ENCODE assay signal across 22 cellular contexts in genomic region chr1:53636621-53637171, GRCh38.
DNase-seq lines count a peak whose midpoint lies in the region; ATAC-seq and TF ChIP-seq lines count a peak whose summit lies in the region.
"Had no signal": no experiment of that assay in that cellular context is flagged by ENCODE, and none has a peak within 500 bp of the region (broad histone marks: within the 10 kb centered on the region; RNA-seq: fewer than 3 reads in every experiment).

No MANE protein-coding gene starts in this region.

- intact Hi-C loops in posterior vena cava (cut with DNase I) = no loop called here

- no peaks in the 10 kb centered on the region for H3K79me2 ChIP-seq in GM23338 (replicated peaks; ENCODE audit: insufficient read depth)

- H3K4me3 ChIP-seq in GM23338 = no peak overlapping the region
- H3K4me3 ChIP-seq in coronary artery = no peak overlapping the region
- H3K4me3 ChIP-seq: left ventricle myocardium inferior, thoracic aorta had no signal

- TF ChIP-seq CTCF in GM23338 (conservative IDR thresholded peaks at IDR 0.05; ENCODE audit: low read depth in 2 of 2) (peak in 1 of 2 experiments; percentile 41; a peak in 2 of 4 replicates), coronary artery (IDR thresholded peaks at IDR 0.05) (no peak)

- H3K4me2 ChIP-seq in GM23338 = no peak overlapping the region

- CTCF ChIA-PET in activated naive CD4-positive, alpha-beta T cell treated with anti-CD3 and anti-CD28 coated beads, Interleukin-2, amount 10 ng/mL, durations not matched to agents 7 days and 5 days (lab: Charles Lee) = no interaction called here

- peaks cover 4% of the 10 kb centered on the region; the same call in 1 of the 2 replicates for H3K4me1 ChIP-seq in GM23338 (ENCODE audit: insufficient read depth)
- H3K4me1 ChIP-seq: left ventricle myocardium inferior had no signal

- H3K4me1 Mint-ChIP-seq in GM23338 = 0 out of 3 replicates have a peak, but pooled peaks cover 3% of the 10 kb centered on the region
- no peaks in the 10 kb centered on the region for H3K4me1 Mint-ChIP-seq in activated naive CD4-positive, alpha-beta T cell treated with anti-CD3 and anti-CD28 coated beads, Interleukin-2, amount 10 ng/mL, durations not matched to agents 7 days and 5 days
- H3K4me1 Mint-ChIP-seq: activated B cell treated with CpG ODN at 0.5 μM for 24 hours; CD4-positive, alpha-beta memory T cell; central memory CD8-positive, alpha-beta T cell; nephron had no signal

- no peaks in the 10 kb centered on the region for H3K27me3 ChIP-seq in GM23338 (ENCODE audit: insufficient read depth)

- no peaks in the 10 kb centered on the region for H3K9me2 ChIP-seq in GM23338 (ENCODE audit: insufficient read depth)

- peaks cover 6% of the 10 kb centered on the region for H3K27me3 Mint-ChIP-seq in GM23338 (ENCODE audit: insufficient read depth, low read depth, poor library complexity)
- H3K27me3 Mint-ChIP-seq in activated naive CD4-positive, alpha-beta T cell treated with anti-CD3 and anti-CD28 coated beads, Interleukin-2, amount 10 ng/mL, durations not matched to agents 7 days and 5 days = peaks cover 14% of the 10 kb centered on the region
- H3K27me3 Mint-ChIP-seq: activated B cell treated with CpG ODN at 0.5 μM for 24 hours; activated naive CD8-positive, alpha-beta T cell; central memory CD8-positive, alpha-beta T cell had no signal

- peak; percentile 16; the same call in 1 of the 3 replicates for ATAC-seq in GM23338
- ATAC-seq in GM21381 (IDR thresholded peaks at IDR 0.05; ENCODE audit: unreplicated experiment) = no peak
- ATAC-seq: activated CD8-positive, alpha-beta T cell treated with anti-CD3 and anti-CD28 coated beads, Interleukin-2, amount 10 ng/mL, durations not matched to agents 7 days and 5 days had no signal

- H3K36me3 ChIP-seq in GM23338 (ENCODE audit: insufficient read depth) = no peaks in the 10 kb centered on the region
- H3K36me3 ChIP-seq: left ventricle myocardium inferior, thoracic aorta had no signal

- H3K4me3 Mint-ChIP-seq in GM23338 = no peak overlapping the region
- no peak overlapping the region for H3K4me3 Mint-ChIP-seq in activated naive CD4-positive, alpha-beta T cell treated with anti-CD3 and anti-CD28 coated beads, Interleukin-2, amount 10 ng/mL, durations not matched to agents 7 days and 5 days
- H3K4me3 Mint-ChIP-seq: activated B cell treated with CpG ODN at 0.5 μM for 24 hours; activated CD8-positive, alpha-beta T cell treated with anti-CD3 and anti-CD28 coated beads, Interleukin-2, amount 10 ng/mL, durations not matched to agents 7 days and 5 days; activated naive CD8-positive, alpha-beta T cell; CD4-positive, alpha-beta memory T cell; central memory CD8-positive, alpha-beta T cell; nephron had no signal

- no peak overlapping the region for H3K27ac ChIP-seq in GM23338 (ENCODE audit: low read depth)
- no peak overlapping the region for H3K27ac ChIP-seq in coronary artery
- H3K27ac ChIP-seq: left ventricle myocardium inferior, thoracic aorta had no signal

- no peak overlapping the region for H3K27ac Mint-ChIP-seq in GM23338
- H3K27ac Mint-ChIP-seq in activated naive CD4-positive, alpha-beta T cell treated with anti-CD3 and anti-CD28 coated beads, Interleukin-2, amount 10 ng/mL, durations not matched to agents 7 days and 5 days = no peak overlapping the region
- H3K27ac Mint-ChIP-seq: activated B cell treated with CpG ODN at 0.5 μM for 24 hours; activated CD8-positive, alpha-beta T cell treated with anti-CD3 and anti-CD28 coated beads, Interleukin-2, amount 10 ng/mL, durations not matched to agents 7 days and 5 days; activated naive CD8-positive, alpha-beta T cell; CD4-positive, alpha-beta memory T cell had no signal

- H3K36me3 Mint-ChIP-seq in GM23338 (ENCODE audit: low read depth) = no peaks in the 10 kb centered on the region
- H3K36me3 Mint-ChIP-seq in activated naive CD4-positive, alpha-beta T cell treated with anti-CD3 and anti-CD28 coated beads, Interleukin-2, amount 10 ng/mL, durations not matched to agents 7 days and 5 days = no peaks in the 10 kb centered on the region
- H3K36me3 Mint-ChIP-seq: activated naive CD8-positive, alpha-beta T cell; CD4-positive, alpha-beta memory T cell had no signal

- H4K20me1 ChIP-seq in GM23338 (replicated peaks; ENCODE audit: insufficient read depth) = no peaks in the 10 kb centered on the region

- H3F3A ChIP-seq in GM23338 (replicated peaks; ENCODE audit: low read depth) = no peaks in the 10 kb centered on the region

- H3K9me3 Mint-ChIP-seq in GM23338 = no peaks in the 10 kb centered on the region
- no peaks in the 10 kb centered on the region for H3K9me3 Mint-ChIP-seq in activated naive CD4-positive, alpha-beta T cell treated with anti-CD3 and anti-CD28 coated beads, Interleukin-2, amount 10 ng/mL, durations not matched to agents 7 days and 5 days
- H3K9me3 Mint-ChIP-seq: activated B cell treated with CpG ODN at 0.5 μM for 24 hours; CD4-positive, alpha-beta memory T cell; central memory CD8-positive, alpha-beta T cell; nephron had no signal

- no peak overlapping the region for H2AFZ ChIP-seq in GM23338

- DNase-seq in COLO668 (lab: John Stamatoyannopoulos, UW; ENCODE audit: unreplicated experiment) (peak; percentile 30), GM23338 (ENCODE audit: low spot score) (no peak), coronary artery (ENCODE audit: low spot score) (peak; percentile 47), posterior vena cava (ENCODE audit: low spot score) (peak; percentile 65), GM03348 (ENCODE audit: low spot score) (no peak), NCI-H446 treated with DMSO at 0.1 percent for 48 hours (lab: John Stamatoyannopoulos, UW) (no peak)
- no peak for DNase-seq in activated naive CD4-positive, alpha-beta T cell treated with anti-CD3 and anti-CD28 coated beads, Interleukin-2, amount 10 ng/mL, durations not matched to agents 7 days and 5 days
- DNase-seq: activated B cell treated with CpG ODN at 0.5 μM for 24 hours; activated CD8-positive, alpha-beta T cell treated with anti-CD3 and anti-CD28 coated beads, Interleukin-2, amount 10 ng/mL, durations not matched to agents 7 days and 5 days; CD4-positive, alpha-beta memory T cell; DMS153; left ventricle myocardium inferior; NCI-H1048; NCI-H2029 treated with DMSO at 0.1 percent for 48 hours; NCI-H510A; stimulated activated CD4-positive, alpha-beta T cell treated with anti-CD3 and anti-CD28 coated beads, Interleukin-1b, Interleukin-23, amount 100 ng/mL, for 48 hours; T-helper 9 cell had no signal

TF ChIP-seq in GM23338, 12 proteins besides CTCF, POLR2A, EP300 and RAD21 (continues in another document):
- TF ChIP-seq POLR2AphosphoS5 (IDR thresholded peaks at IDR 0.05; ENCODE audit: low read depth) = no peak
- TF ChIP-seq REST (IDR thresholded peaks at IDR 0.05; ENCODE audit: unreplicated experiment) = no peak
- no peak for TF ChIP-seq ZNF331 (CRISPR knock-in tag; IDR thresholded peaks at IDR 0.05; ENCODE audit: low read depth)
- TF ChIP-seq ETS1 (IDR thresholded peaks at IDR 0.05) = no peak
- no peak for TF ChIP-seq JUNB (IDR thresholded peaks at IDR 0.05; ENCODE audit: unreplicated experiment)
- TF ChIP-seq EZH2 (IDR thresholded peaks at IDR 0.05; ENCODE audit: low read depth, unreplicated experiment) = no peak
- TF ChIP-seq STAT1 (IDR thresholded peaks at IDR 0.05; ENCODE audit: unreplicated experiment) = no peak
- no peak for TF ChIP-seq EZH2phosphoT487 (IDR thresholded peaks at IDR 0.05; ENCODE audit: unreplicated experiment)

Comparison
In these comparisons a context has a peak if more than half of its experiments do, and no peak if none do; other contexts are left out.
1. DNase-seq: peak in COLO668 (single experiment), coronary artery (single experiment) and posterior vena cava (single experiment); none in GM23338 (single experiment), GM03348 (single experiment), NCI-H446 treated with DMSO at 0.1 percent for 48 hours (single experiment) and activated naive CD4-positive, alpha-beta T cell treated with anti-CD3 and anti-CD28 coated beads, Interleukin-2, amount 10 ng/mL, durations not matched to agents 7 days and 5 days (single experiment).